In genomic region chr10:4780097-4780496, GRCh38 we compare ENCODE assay signal across 23 cellular contexts.
"Had no signal": no experiment of that assay in that cellular context is flagged by ENCODE, and none has a peak within 500 bp of the region (broad histone marks: within the 10 kb centered on the region; RNA-seq: fewer than 3 reads in every experiment).

No MANE protein-coding gene starts in this region.

- H3K9me3 ChIP-seq: breast epithelium, MG63 had no signal

- H3K27me3 ChIP-seq: breast epithelium, MG63 had no signal

- ATAC-seq: activated CD4-positive, CD25-positive, alpha-beta regulatory T cell treated with anti-CD3 and anti-CD28 coated beads, Interleukin-2, amount 50 U/mL, for 24 hours; activated CD8-positive, alpha-beta T cell treated with anti-CD3 and anti-CD28 coated beads for 36 hours; activated T-cell treated with anti-CD3 and anti-CD28 coated beads, Interleukin-2, amount 50 U/mL, for 72 hours had no signal

- H3K4me1 ChIP-seq: breast epithelium had no signal

- H3K27ac ChIP-seq: breast epithelium, SK-N-MC had no signal

- H3K36me3 ChIP-seq: breast epithelium, MG63 had no signal

- DNase-seq: activated CD4-positive, alpha-beta T cell treated with anti-CD3 and anti-CD28 coated beads for 4 hours; activated CD8-positive, alpha-beta memory T cell treated with anti-CD3 and anti-CD28 coated beads, Interleukin-2, amount 50 U/mL, for 4 hours; activated CD8-positive, alpha-beta T cell treated with anti-CD3 and anti-CD28 coated beads for 36 hours; activated gamma-delta T cell treated with Interleukin-2 at 50 U/mL for 16 hours; activated naive CD4-positive, alpha-beta T cell treated with anti-CD3 and anti-CD28 coated beads, Interleukin-2, amount 10 ng/mL, durations not matched to agents 7 days and 5 days; activated naive CD8-positive, alpha-beta T cell treated with anti-CD3 and anti-CD28 coated beads for 36 hours; activated T-cell treated with anti-CD3 and anti-CD28 coated beads, Interleukin-2, amount 50 U/mL, for 72 hours; anterior cingulate cortex; caudate nucleus; MG63; MV-4-11; NCI-H1092 treated with DMSO at 0.1 percent for 48 hours; NCI-H1417 treated with DMSO at 0.1 percent for 48 hours; NCI-H1694; NCI-H2029; NCI-H2107; NCI-H345; NCI-H510A; NK-92 treated with Interleukin-12 subunit alpha and Interleukin-12 subunit beta, amount 100 ng/mL, for 24 hours; SHP77 treated with DMSO at 0.1 percent for 48 hours had no signal

- H3K4me3 ChIP-seq: breast epithelium, MG63, SK-N-MC had no signal
